In genomic region chr17:39928868-39929651, GRCh38 we compare ENCODE assay signal across 9 cellular contexts. TPM values are rescaled to one million over a fixed set of nuclear protein-coding genes. Genes with fewer than 3 reads are reported as not detected.
DNase-seq lines count a peak whose midpoint lies in the region; ATAC-seq, FAIRE-seq and TF ChIP-seq lines count a peak whose summit lies in the region.
"Had no signal": no experiment of that assay in that cellular context is flagged by ENCODE, and none has a peak within 500 bp of the region (broad histone marks: within the 10 kb centered on the region; RNA-seq: fewer than 3 reads in every experiment).

No MANE protein-coding gene starts in this region.

- TF ChIP-seq POLR2A in GM12878 (IDR thresholded peaks at IDR 0.05; ENCODE audit: low read depth, low read length), result no peak

- peak overlapping the region; percentile 84 for H3K4me2 ChIP-seq in GM12878 (ENCODE audit: control insufficient read depth, insufficient read depth)

- POLR2A ChIA-PET in CD4-positive, alpha-beta memory T cell (lab: Charles Lee; ENCODE audit: partially characterized antibody), result interaction anchor here (1.5 to 3.3 kb wide), 2 partner anchors 11 to 51 kb away, joined by 3 to 20 read pairs; partner anchors contain the start of genes GSDMB and PSMD3
- POLR2A ChIA-PET in GM12878 (lab: Charles Lee), result interaction anchor here (0.6 to 6.4 kb wide), 6 partner anchors 10 to 85 kb away, joined by 3 to 64 read pairs (median 4); partner anchors contain the start of gene PSMD3

- no peak for TF ChIP-seq EP300 in GM12878 (IDR thresholded peaks at IDR 0.05; ENCODE audit: borderline replicate concordance in 1 of 2, control insufficient read depth in 1 of 2, low read depth in 2 of 2, low read length in 2 of 2)

- peaks cover 0 to 2% (median 0%) of the 10 kb centered on the region in 8 donors for H3K9me3 Mint-ChIP-seq in CD4-positive, alpha-beta memory T cell
- H3K9me3 Mint-ChIP-seq in memory B cell, result no peaks in the 10 kb centered on the region
- no peaks in the 10 kb centered on the region for H3K9me3 Mint-ChIP-seq in T-helper 2 cell treated with Interferon-gamma antibody and Interleukin-4, amounts not matched to agents 5 μg/mL and 100 μg/mL, for 36 hours

- WGBS in GM12878 (ENCODE audit: insufficient coverage, insufficient replicate concordance, low lambda C conversion rate, missing lambda C conversion rate), result 20% methylated on average over 8 of the region's 8 CpGs

- intact Hi-C loops in CD4-positive, alpha-beta memory T cell (cut with micrococcal nuclease), result no loop called here
- intact Hi-C loops in GM12878 (cut with micrococcal nuclease; ENCODE audit: unreplicated experiment), result loop anchor here (5.0 kb wide), 2 partner anchors 53 to 172 kb away; partner anchors contain the start of gene PSMD3

- no peak overlapping the region for H3K27ac ChIP-seq in CD4-positive, alpha-beta memory T cell (ENCODE audit: low read depth, low read length)
- peak overlapping the region; percentile 82; the same call in 1 of the 2 replicates for H3K27ac ChIP-seq in GM12878 (ENCODE audit: control insufficient read depth, insufficient read depth)
- H3K27ac ChIP-seq: HL-60 had no signal

- no peaks in the 10 kb centered on the region for H3K27me3 Mint-ChIP-seq in CD4-positive, alpha-beta memory T cell
- no peaks in the 10 kb centered on the region for H3K27me3 Mint-ChIP-seq in memory B cell
- H3K27me3 Mint-ChIP-seq in T-helper 2 cell treated with Interferon-gamma antibody and Interleukin-4, amounts not matched to agents 5 μg/mL and 100 μg/mL, for 36 hours (ENCODE audit: low read depth), result no peaks in the 10 kb centered on the region

- RAD21 ChIA-PET in GM12878 (lab: Charles Lee; ENCODE audit: unreplicated experiment), result interaction anchor here (0.6 to 2.4 kb wide), 6 partner anchors 10 to 187 kb away, joined by 3 to 15 read pairs (median 3); partner anchors contain the start of gene PSMD3

- H3K9ac ChIP-seq in GM12878 (ENCODE audit: control insufficient read depth, insufficient read depth, low read length), result peak overlapping the region; percentile 83; the same call in 1 of the 2 replicates

- no peak overlapping the region for H3K4me3 ChIP-seq in CD4-positive, alpha-beta memory T cell (ENCODE audit: low read length in 2 of 2)
- H3K4me3 ChIP-seq in LNCaP clone FGC (ENCODE audit: low read depth, low read length) (peak overlapping the region; percentile 79), GM12878 (peak overlapping the region; percentile 87; the same call in 1 of the 2 replicates)

- peaks cover 17 to 41% (median 29%) of the 10 kb centered on the region in 4 donors for H3K4me1 Mint-ChIP-seq in CD4-positive, alpha-beta memory T cell
- H3K4me1 Mint-ChIP-seq in memory B cell, result peaks cover 24% of the 10 kb centered on the region
- peaks cover 30% of the 10 kb centered on the region for H3K4me1 Mint-ChIP-seq in T-helper 2 cell treated with Interferon-gamma antibody and Interleukin-4, amounts not matched to agents 5 μg/mL and 100 μg/mL, for 36 hours (ENCODE audit: low read depth)

- peaks cover 3 to 14% of the 10 kb centered on the region in 2 donors for H3K36me3 Mint-ChIP-seq in CD4-positive, alpha-beta memory T cell
- peaks cover 6% of the 10 kb centered on the region for H3K36me3 Mint-ChIP-seq in memory B cell
- H3K36me3 Mint-ChIP-seq in T-helper 2 cell treated with Interferon-gamma antibody and Interleukin-4, amounts not matched to agents 5 μg/mL and 100 μg/mL, for 36 hours (ENCODE audit: low read depth), result peaks cover 16% of the 10 kb centered on the region

- H3K36me3 ChIP-seq in CD4-positive, alpha-beta memory T cell (ENCODE audit: insufficient read depth, low read length), result peaks cover 3% of the 10 kb centered on the region
- peaks cover under 1% of the 10 kb centered on the region in 2 experiments; a peak in 2 of 4 replicates for H3K36me3 ChIP-seq in GM12878 (ENCODE audit: control insufficient read depth in 2 of 2, insufficient read depth in 2 of 2, low read length in 1 of 2)

- no peak for TF ChIP-seq RAD21 in GM12878 (IDR thresholded peaks at IDR 0.05; ENCODE audit: insufficient read depth, low read depth, low read length)

- SMC1A ChIA-PET in GM12878 (lab: Charles Lee; ENCODE audit: uncharacterized antibody, unreplicated experiment), result interaction anchor here (0.8 to 5.7 kb wide), 5 partner anchors 9 to 60 kb away, joined by 3 to 46 read pairs (median 4); no protein-coding TSS in a partner anchor

- no peaks in the 10 kb centered on the region for H3K9me3 ChIP-seq in CD4-positive, alpha-beta memory T cell (ENCODE audit: control insufficient read depth in 1 of 2, low read length in 2 of 2)
- no peaks in the 10 kb centered on the region for H3K9me3 ChIP-seq in GM12878 (replicated peaks; ENCODE audit: control insufficient read depth, insufficient read depth, low read length)

- H3K79me2 ChIP-seq in GM12878 (ENCODE audit: control insufficient read depth, insufficient read depth, low read length), result peaks cover 42% of the 10 kb centered on the region

- in situ Hi-C loops in GM12878 (cut with MboI), result no loop called here

- FAIRE-seq in GM12878 (lab: Jason Lieb, UNC), result no peak

- CTCF ChIA-PET in CD4-positive, alpha-beta memory T cell (lab: Charles Lee; ENCODE audit: partially characterized antibody), result interaction anchor here (2.2 kb wide), 1 partner anchor 11 kb away, joined by 8 read pairs; no protein-coding TSS in a partner anchor
- CTCF ChIA-PET in GM12878 (lab: Yijun Ruan, JAX), result interaction anchor here (1.4 to 2.9 kb wide), 2 partner anchors 10 to 56 kb away, joined by 7 to 33 read pairs; no protein-coding TSS in a partner anchor

- H3K27me3 ChIP-seq in CD4-positive, alpha-beta memory T cell (ENCODE audit: insufficient read depth, low read length), result no peaks in the 10 kb centered on the region
- no peaks in the 10 kb centered on the region for H3K27me3 ChIP-seq in GM12878 (replicated peaks in 1 of 2; ENCODE audit: control insufficient read depth in 2 of 2, insufficient read depth in 2 of 2, low read length in 1 of 2)

- H4K20me1 ChIP-seq in GM12878 (ENCODE audit: control insufficient read depth, insufficient read depth), result no peaks in the 10 kb centered on the region

- ATAC-seq in GM12878 (peak; percentile 54), memory B cell (ENCODE audit: low read depth) (no peak)

- H3K4me1 ChIP-seq in CD4-positive, alpha-beta memory T cell (ENCODE audit: insufficient read depth, low read length), result peaks cover 33% of the 10 kb centered on the region
- peaks cover 21% of the 10 kb centered on the region for H3K4me1 ChIP-seq in GM12878 (ENCODE audit: control insufficient read depth, insufficient read depth, low read length)

- BruUV-seq in GM12878 (replicated peaks; lab: Mats Ljungman, UMichigan), result no TSS peak

- TF ChIP-seq CTCF in LNCaP clone FGC (IDR thresholded peaks at IDR 0.05; ENCODE audit: control insufficient read depth, extremely low read depth, insufficient read depth), result no peak
- TF ChIP-seq CTCF in GM12878 (IDR thresholded peaks at IDR 0.05 in 2 of 3, conservative IDR thresholded peaks at IDR 0.05 in 1 of 3; ENCODE audit: control insufficient read depth in 2 of 3, extremely low read depth in 1 of 3, insufficient read depth in 1 of 3, low read depth in 3 of 3, low read length in 3 of 3), result no peak

- no peak overlapping the region; the same call in 1 of the 2 replicates for H2AFZ ChIP-seq in GM12878 (ENCODE audit: control insufficient read depth, low read depth, low read length)

- peak overlapping the region in 5 of 8 donors; percentile 3 to 57 (median 42) for H3K4me3 Mint-ChIP-seq in CD4-positive, alpha-beta memory T cell
- H3K4me3 Mint-ChIP-seq in memory B cell, result peak overlapping the region; percentile 27
- H3K4me3 Mint-ChIP-seq in T-helper 2 cell treated with Interferon-gamma antibody and Interleukin-4, amounts not matched to agents 5 μg/mL and 100 μg/mL, for 36 hours, result no peak overlapping the region

- peak overlapping the region in 1 of 7 donors; percentile 95 for H3K27ac Mint-ChIP-seq in CD4-positive, alpha-beta memory T cell
- no peak overlapping the region for H3K27ac Mint-ChIP-seq in memory B cell
- no peak overlapping the region for H3K27ac Mint-ChIP-seq in T-helper 2 cell treated with Interferon-gamma antibody and Interleukin-4, amounts not matched to agents 5 μg/mL and 100 μg/mL, for 36 hours

- DNase-seq in CD4-positive, alpha-beta memory T cell, result no peak
- no peak for DNase-seq in LNCaP clone FGC (ENCODE audit: low read depth)
- DNase-seq in GM12878 (ENCODE audit: low read depth, low spot score), result no peak
- DNase-seq in memory B cell (ENCODE audit: low spot score in 2 of 2), result no peak
- DNase-seq in stimulated activated naive CD4-positive, alpha-beta T cell treated with Interleukin-2 at 50 U/mL for 16 hours (lab: John Stamatoyannopoulos, UW), result no peak
- no peak for DNase-seq in middle frontal gyrus (ENCODE audit: extremely low spot score, low spot score)
- no peak for DNase-seq in activated naive CD4-positive, alpha-beta T cell treated with Interleukin-2 at 50 U/mL for 16 hours
- no peak for DNase-seq in T-helper 2 cell treated with Interferon-gamma antibody and Interleukin-4, amounts not matched to agents 5 μg/mL and 100 μg/mL, for 36 hours (ENCODE audit: low spot score)

RNA-seq across cellular contexts. Expression of gene LRRC3C, which starts 1.5 kb away (rescaled TPM):
- not detected for total RNA-seq in CD4-positive, alpha-beta memory T cell
- polyA plus RNA-seq in CD4-positive, alpha-beta memory T cell, result not detected
- total RNA-seq in GM12878 (2013; cell fraction: nucleolus; rRNA removed), result not detected in 2 replicates
- not detected in 2 replicates for total RNA-seq in GM12878 (2014; rRNA removed)
- total RNA-seq in GM12878 (2014; rRNA removed; fragmentation: Illumina TruSeq; extraction: Trizol), result not detected in 2 replicates
- total RNA-seq in GM12878 (2021), result not detected in 2 replicates
- not detected for polyA plus RNA-seq in GM12878 (2011; ENCODE audit: low read depth)
- polyA plus RNA-seq in GM12878 (2011; rRNA removed), result not detected in 2 replicates
- 0.12 TPM in 1 of 2 replicates, not detected in the other for polyA plus RNA-seq in GM12878 (2011; cell fraction: cytosol; rRNA removed)
- not detected in 2 replicates for polyA plus RNA-seq in GM12878 (2011; cell fraction: nucleus; rRNA removed)
- not detected in 2 replicates for polyA plus RNA-seq in GM12878 (2012)
- polyA plus RNA-seq in GM12878 (2014; fragmentation: Illumina TruSeq; extraction: Trizol), result not detected in 2 replicates
- polyA plus RNA-seq in GM12878 (2014; fragmentation: Nextera tagmentation; extraction: Ambion mirVana), result not detected
- polyA plus RNA-seq in GM12878 (2014; rRNA removed), result 0.13 TPM in 1 of 2 replicates, not detected in the other
- not detected for polyA plus RNA-seq in GM12878 (2016; fragmentation: Nextera tagmentation; extraction: Ambion mirVana)
- not detected in 2 replicates for polyA minus RNA-seq in GM12878 (2011; rRNA and poly(A)+ RNA removed)
- polyA minus RNA-seq in GM12878 (2011; cell fraction: cytosol; rRNA and poly(A)+ RNA removed), result not detected in 2 replicates
- not detected in 2 replicates for polyA minus RNA-seq in GM12878 (2011; cell fraction: nucleus; rRNA and poly(A)+ RNA removed)

RNA-seq across cellular contexts. Expression of gene ORMDL3, which starts 1.7 kb away (rescaled TPM):
- 10 to 100 TPM; 79.6 to 87.2 TPM for total RNA-seq in CD4-positive, alpha-beta memory T cell
- polyA plus RNA-seq in CD4-positive, alpha-beta memory T cell, result 100 to 1,000 TPM in 1 of 2 donors, 10 to 100 TPM in 1; 90.4 to 161 TPM
- 129 and 143 TPM in 2 replicates for total RNA-seq in GM12878 (2013; cell fraction: nucleolus; rRNA removed)
- total RNA-seq in GM12878 (2014; rRNA removed) (51.5 and 53.3 TPM in 2 replicates), GM12878 (2014; rRNA removed; fragmentation: Illumina TruSeq; extraction: Trizol) (48.5 and 58.0 TPM in 2 replicates), GM12878 (2021) (49.4 and 56.0 TPM in 2 replicates)
- 59.3 TPM for polyA plus RNA-seq in GM12878 (2011; ENCODE audit: low read depth)
- polyA plus RNA-seq in GM12878 (2011; rRNA removed) (62.0 and 98.1 TPM in 2 replicates), GM12878 (2014; fragmentation: Illumina TruSeq; extraction: Trizol) (45.5 and 51.3 TPM in 2 replicates), GM12878 (2014; fragmentation: Nextera tagmentation; extraction: Ambion mirVana) (10 to 100 TPM in 1 of 2 experiments, 1 to 10 TPM in 1; 8.8 to 21.1 TPM), GM12878 (2014; rRNA removed) (50.3 and 53.0 TPM in 2 replicates), GM12878 (2016; fragmentation: Nextera tagmentation; extraction: Ambion mirVana) (10 to 100 TPM in 1 of 2 experiments, 1 to 10 TPM in 1; 9.6 to 12.5 TPM)
- 109 and 152 TPM in 2 replicates for polyA plus RNA-seq in GM12878 (2011; cell fraction: cytosol; rRNA removed)
- 86.2 and 97.3 TPM in 2 replicates for polyA plus RNA-seq in GM12878 (2011; cell fraction: nucleus; rRNA removed)
- 75.2 and 80.5 TPM in 2 replicates for polyA plus RNA-seq in GM12878 (2012)
- 87.0 and 104 TPM in 2 replicates for polyA minus RNA-seq in GM12878 (2011; rRNA and poly(A)+ RNA removed)
- 19.1 and 31.7 TPM in 2 replicates for polyA minus RNA-seq in GM12878 (2011; cell fraction: cytosol; rRNA and poly(A)+ RNA removed)
- polyA minus RNA-seq in GM12878 (2011; cell fraction: nucleus; rRNA and poly(A)+ RNA removed), result 29.6 and 32.8 TPM in 2 replicates

RNA-seq across cellular contexts. Expression of gene GSDMB, which starts 10.6 kb away (rescaled TPM):
- 10 to 100 TPM; 41.4 to 47.4 TPM for total RNA-seq in CD4-positive, alpha-beta memory T cell
- 1 to 10 TPM; 3.2 to 3.9 TPM for polyA plus RNA-seq in CD4-positive, alpha-beta memory T cell
- total RNA-seq in GM12878 (2013; cell fraction: nucleolus; rRNA removed), result 87.9 and 98.3 TPM in 2 replicates
- total RNA-seq in GM12878 (2014; rRNA removed) (3.2 and 3.6 TPM in 2 replicates), GM12878 (2014; rRNA removed; fragmentation: Illumina TruSeq; extraction: Trizol) (6.0 and 6.7 TPM in 2 replicates), GM12878 (2021) (5.7 and 6.3 TPM in 2 replicates)
- 10.7 TPM for polyA plus RNA-seq in GM12878 (2011; ENCODE audit: low read depth)
- polyA plus RNA-seq in GM12878 (2011; rRNA removed) (13.0 and 13.1 TPM in 2 replicates), GM12878 (2014; fragmentation: Illumina TruSeq; extraction: Trizol) (7.2 and 11.7 TPM in 2 replicates), GM12878 (2014; fragmentation: Nextera tagmentation; extraction: Ambion mirVana) (1 to 10 TPM in 1 of 2 experiments, under 1 TPM in 1; 0.84 to 2.2 TPM), GM12878 (2014; rRNA removed) (7.3 and 7.4 TPM in 2 replicates), GM12878 (2016; fragmentation: Nextera tagmentation; extraction: Ambion mirVana) (1 to 10 TPM; 1.9 to 2.3 TPM)
- 4.3 and 4.9 TPM in 2 replicates for polyA plus RNA-seq in GM12878 (2011; cell fraction: cytosol; rRNA removed)
- polyA plus RNA-seq in GM12878 (2011; cell fraction: nucleus; rRNA removed), result 53.1 and 61.3 TPM in 2 replicates
- polyA plus RNA-seq in GM12878 (2012), result 13.3 and 16.4 TPM in 2 replicates
- polyA minus RNA-seq in GM12878 (2011; rRNA and poly(A)+ RNA removed), result 9.1 and 9.3 TPM in 2 replicates
- polyA minus RNA-seq in GM12878 (2011; cell fraction: cytosol; rRNA and poly(A)+ RNA removed), result 1.5 and 1.6 TPM in 2 replicates
- polyA minus RNA-seq in GM12878 (2011; cell fraction: nucleus; rRNA and poly(A)+ RNA removed), result 9.9 and 12.6 TPM in 2 replicates

RNA-seq across cellular contexts. Expression of gene GSDMA, which starts 33.7 kb away (rescaled TPM):
- under 1 TPM; 0.23 to 0.25 TPM for total RNA-seq in CD4-positive, alpha-beta memory T cell
- 1 to 10 TPM in 1 of 2 donors, under 1 TPM in 1; 0.42 to 1.1 TPM for polyA plus RNA-seq in CD4-positive, alpha-beta memory T cell
- not detected in 2 replicates for total RNA-seq in GM12878 (2013; cell fraction: nucleolus; rRNA removed)
- total RNA-seq in GM12878 (2014; rRNA removed) (not detected in 2 replicates), GM12878 (2014; rRNA removed; fragmentation: Illumina TruSeq; extraction: Trizol) (not detected in 2 replicates), GM12878 (2021) (not detected in 2 replicates)
- not detected for polyA plus RNA-seq in GM12878 (2011; ENCODE audit: low read depth)
- polyA plus RNA-seq in GM12878 (2011; rRNA removed) (0.11 and 0.33 TPM in 2 replicates), GM12878 (2014; fragmentation: Illumina TruSeq; extraction: Trizol) (not detected in 2 replicates), GM12878 (2014; fragmentation: Nextera tagmentation; extraction: Ambion mirVana) (under 1 TPM in 1 of 2 experiments, not detected in 1; 0.04 TPM), GM12878 (2014; rRNA removed) (not detected in 2 replicates), GM12878 (2016; fragmentation: Nextera tagmentation; extraction: Ambion mirVana) (not detected)
- polyA plus RNA-seq in GM12878 (2011; cell fraction: cytosol; rRNA removed), result 0.16 and 0.22 TPM in 2 replicates
- polyA plus RNA-seq in GM12878 (2011; cell fraction: nucleus; rRNA removed), result 0.09 and 0.13 TPM in 2 replicates
- 0.07 TPM in 1 of 2 replicates, not detected in the other for polyA plus RNA-seq in GM12878 (2012)
- polyA minus RNA-seq in GM12878 (2011; rRNA and poly(A)+ RNA removed), result 0.46 TPM in 1 of 2 replicates, not detected in the other
- polyA minus RNA-seq in GM12878 (2011; cell fraction: cytosol; rRNA and poly(A)+ RNA removed), result not detected in 2 replicates
- not detected in 2 replicates for polyA minus RNA-seq in GM12878 (2011; cell fraction: nucleus; rRNA and poly(A)+ RNA removed)

RNA-seq across cellular contexts. Expression of gene PSMD3, which starts 51.5 kb away (rescaled TPM):
- 10 to 100 TPM; 59.7 to 60.3 TPM for total RNA-seq in CD4-positive, alpha-beta memory T cell
- 10 to 100 TPM; 44.6 to 47.9 TPM for polyA plus RNA-seq in CD4-positive, alpha-beta memory T cell
- 59.9 and 66.8 TPM in 2 replicates for total RNA-seq in GM12878 (2013; cell fraction: nucleolus; rRNA removed)
- 132 and 150 TPM in 2 replicates for total RNA-seq in GM12878 (2014; rRNA removed)
- total RNA-seq in GM12878 (2014; rRNA removed; fragmentation: Illumina TruSeq; extraction: Trizol), result 65.8 and 70.3 TPM in 2 replicates
- 150 and 151 TPM in 2 replicates for total RNA-seq in GM12878 (2021)
- 53.3 TPM for polyA plus RNA-seq in GM12878 (2011; ENCODE audit: low read depth)
- polyA plus RNA-seq in GM12878 (2011; rRNA removed), result 35.1 and 79.4 TPM in 2 replicates
- polyA plus RNA-seq in GM12878 (2011; cell fraction: cytosol; rRNA removed), result 104 and 113 TPM in 2 replicates
- 99.4 and 118 TPM in 2 replicates for polyA plus RNA-seq in GM12878 (2011; cell fraction: nucleus; rRNA removed)
- 81.3 and 91.1 TPM in 2 replicates for polyA plus RNA-seq in GM12878 (2012)
- 78.8 and 121 TPM in 2 replicates for polyA plus RNA-seq in GM12878 (2014; fragmentation: Illumina TruSeq; extraction: Trizol)
- polyA plus RNA-seq in GM12878 (2014; fragmentation: Nextera tagmentation; extraction: Ambion mirVana), result 1 to 10 TPM; 2.2 to 2.6 TPM
- polyA plus RNA-seq in GM12878 (2014; rRNA removed), result 138 and 155 TPM in 2 replicates
- polyA plus RNA-seq in GM12878 (2016; fragmentation: Nextera tagmentation; extraction: Ambion mirVana), result 100 to 1,000 TPM; 182 to 192 TPM
- polyA minus RNA-seq in GM12878 (2011; rRNA and poly(A)+ RNA removed), result 83.5 and 88.8 TPM in 2 replicates
- 33.7 and 39.4 TPM in 2 replicates for polyA minus RNA-seq in GM12878 (2011; cell fraction: cytosol; rRNA and poly(A)+ RNA removed)
- polyA minus RNA-seq in GM12878 (2011; cell fraction: nucleus; rRNA and poly(A)+ RNA removed), result 21.6 and 30.6 TPM in 2 replicates

Comparison
In these comparisons a context has a peak if more than half of its experiments do, and no peak if none do; other contexts are left out.
1. H3K4me3 ChIP-seq: peak in LNCaP clone FGC (single experiment) and GM12878 (single experiment); none in CD4-positive, alpha-beta memory T cell (0 of 2).